Comparison of ENCODE assay signal across 25 cellular contexts in the genomic region with DNA sequence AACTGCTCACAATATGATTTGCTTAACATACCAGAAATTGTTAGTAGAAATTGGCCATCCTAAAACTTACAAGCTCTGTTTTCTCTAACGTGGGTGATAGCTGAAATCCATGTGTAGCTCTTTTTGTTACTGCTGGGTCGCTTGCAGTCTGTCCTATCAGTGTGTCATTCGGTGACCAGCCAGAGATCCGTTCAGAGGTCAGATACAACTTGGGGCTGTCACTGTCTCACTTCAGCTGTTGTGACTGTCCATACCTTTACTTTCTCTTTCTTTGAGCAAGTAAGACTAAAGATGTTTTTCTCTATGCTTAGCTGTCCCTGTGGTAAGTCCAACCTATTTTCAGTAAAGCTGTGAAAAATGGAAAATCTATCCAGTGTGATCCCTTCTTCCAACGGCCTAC.
DNase-seq lines count a peak whose midpoint lies in the region; ATAC-seq, FAIRE-seq and TF ChIP-seq lines count a peak whose summit lies in the region.
"Had no signal": no experiment of that assay in that cellular context is flagged by ENCODE, and none has a peak within 500 bp of the region (broad histone marks: within the 10 kb centered on the region; RNA-seq: fewer than 3 reads in every experiment).

No MANE protein-coding gene starts in this region.

- no peaks in the 10 kb centered on the region for H4K20me1 ChIP-seq in H9 (ENCODE audit: control insufficient read depth, insufficient read depth, insufficient read length)
- H4K20me1 ChIP-seq in H1 (replicated peaks in 1 of 2; ENCODE audit: control insufficient read depth in 1 of 2, insufficient read depth in 2 of 2, low read length in 2 of 2) = no peaks in the 10 kb centered on the region
- H4K20me1 ChIP-seq: BLaER1 had no signal

- DNase-seq in GM12865 (ENCODE audit: low read depth) (peak; percentile 2), H9 (no peak), H1 (ENCODE audit: low read depth in 1 of 2, low spot score in 2 of 2) (no peak), neural crest cell (ENCODE audit: low read depth, low spot score) (no peak), D721Med (ENCODE audit: insufficient read length, low spot score) (no peak), iPS-NIHi11 (ENCODE audit: low spot score) (no peak), NCI-H2171 treated with DMSO at 0.1 percent for 48 hours (lab: John Stamatoyannopoulos, UW) (no peak)
- DNase-seq: CD4-positive, alpha-beta memory T cell; GF-D8; HFFc6; Karpas-422; MG63; NCI-H1048; NCI-H1436; NCI-H2029; NCI-H446 treated with DMSO at 0.1 percent for 48 hours; SHP77 had no signal

- H3K27ac ChIP-seq in H9 (ENCODE audit: insufficient read length, low read depth, low read length) (no peak overlapping the region), H1 (ENCODE audit: low read depth, low read length) (no peak overlapping the region)
- H3K27ac ChIP-seq: A549, BLaER1, SK-N-MC had no signal

- H3K9me3 Mint-ChIP-seq in H9 = no peaks in the 10 kb centered on the region
- no peaks in the 10 kb centered on the region for H3K9me3 Mint-ChIP-seq in neural crest cell
- H3K9me3 Mint-ChIP-seq: HFFc6 had no signal

- H4K91ac ChIP-seq in H9 (ENCODE audit: insufficient read length, low read depth, low read length) (no peak overlapping the region), H1 (replicated peaks; ENCODE audit: insufficient read length, low read length) (no peak overlapping the region)

- no peak overlapping the region for H3K4me3 Mint-ChIP-seq in H9
- no peak overlapping the region for H3K4me3 Mint-ChIP-seq in neural crest cell
- H3K4me3 Mint-ChIP-seq: CD4-positive, alpha-beta memory T cell; HFFc6; IgD-negative memory B cell had no signal

- H3K14ac ChIP-seq in H9 (ENCODE audit: insufficient read depth, low read length) (no peak overlapping the region), H1 (ENCODE audit: insufficient read length) (no peak overlapping the region)

- no peak overlapping the region for H2BK5ac ChIP-seq in H9 (ENCODE audit: insufficient read length, low read length)
- no peak overlapping the region for H2BK5ac ChIP-seq in H1 (ENCODE audit: low read depth, low read length)

- H3K18ac ChIP-seq in H9 (ENCODE audit: insufficient read length, low read depth, low read length) = no peak overlapping the region
- H3K18ac ChIP-seq in H1 (ENCODE audit: extremely low read depth, low read length) = no peak overlapping the region

- H3K27me3 ChIP-seq in H9 (ENCODE audit: insufficient read depth, low read length) (no peaks in the 10 kb centered on the region), H1 (replicated peaks in 1 of 4; ENCODE audit: control insufficient read depth in 3 of 4, extremely low read depth in 1 of 4, insufficient read depth in 3 of 4, low read length in 3 of 4) (no peaks in the 10 kb centered on the region)
- H3K27me3 ChIP-seq: BLaER1, MG63 had no signal

- no peak overlapping the region for H3K9ac ChIP-seq in H9 (ENCODE audit: extremely low read depth, insufficient read length, low read length)
- H3K9ac ChIP-seq in H1 (replicated peaks in 1 of 4; ENCODE audit: extremely low read depth in 1 of 4, low read depth in 3 of 4, low read length in 3 of 4) = no peak overlapping the region
- H3K9ac ChIP-seq: BLaER1 had no signal

- POLR2A ChIA-PET in H1 (lab: Charles Lee; ENCODE audit: partially characterized antibody) = no interaction called here

- H2BK15ac ChIP-seq in H9 (ENCODE audit: low read depth, low read length) (no peak overlapping the region), H1 (ENCODE audit: low read length) (no peak overlapping the region)

- no peak overlapping the region for H4K8ac ChIP-seq in H9 (replicated peaks; ENCODE audit: insufficient read length, low read depth, low read length)
- no peak overlapping the region for H4K8ac ChIP-seq in H1 (ENCODE audit: extremely low read depth, insufficient read depth, low read length)

- H3K36me3 Mint-ChIP-seq in H9 (ENCODE audit: insufficient read depth in 1 of 3, low read depth in 3 of 3) (no peaks in the 10 kb centered on the region), neural crest cell (ENCODE audit: low read depth) (no peaks in the 10 kb centered on the region)
- H3K36me3 Mint-ChIP-seq: CD4-positive, alpha-beta memory T cell; IgD-negative memory B cell had no signal

- no CpG with 5 or more reads among the region's 5 CpGs for WGBS in H9 (ENCODE audit: extremely low coverage, insufficient read length, low lambda C conversion rate)
- WGBS in H1 (ENCODE audit: extremely low coverage in 1 of 2, insufficient coverage in 1 of 2, insufficient read length in 1 of 2, insufficient replicate concordance in 2 of 2, low coverage in 1 of 2, low lambda C conversion rate in 2 of 2, missing lambda C conversion rate in 1 of 2), 2 experiments = 88% methylated on average over 5 of the region's 5 CpGs; no CpG with 5 or more reads in 1 of the 2 experiments

- H3K4me1 ChIP-seq in H9 (ENCODE audit: insufficient read depth, low read length) = no peaks in the 10 kb centered on the region
- H3K4me1 ChIP-seq in H1 (replicated peaks in 1 of 4; ENCODE audit: control insufficient read depth in 3 of 4, insufficient read depth in 4 of 4, low read length in 3 of 4) = no peaks in the 10 kb centered on the region
- H3K4me1 ChIP-seq: A549, BLaER1 had no signal

- H4K5ac ChIP-seq in H9 (ENCODE audit: insufficient read length, low read depth, low read length) = no peak overlapping the region
- H4K5ac ChIP-seq in H1 (ENCODE audit: insufficient read length, low read depth, low read length) = no peak overlapping the region

- H2BK20ac ChIP-seq in H9 (ENCODE audit: low read depth, low read length, poor library complexity, severe bottlenecking) = no peak overlapping the region
- no peak overlapping the region for H2BK20ac ChIP-seq in H1 (ENCODE audit: low read length)

- H3K27me3 Mint-ChIP-seq in H9 (ENCODE audit: low read depth) (no peaks in the 10 kb centered on the region), neural crest cell (ENCODE audit: low read depth) (no peaks in the 10 kb centered on the region)
- H3K27me3 Mint-ChIP-seq: CD4-positive, alpha-beta memory T cell; IgD-negative memory B cell had no signal

- no peaks in the 10 kb centered on the region for H3K79me2 ChIP-seq in H9 (ENCODE audit: insufficient read depth, low read length)
- no peaks in the 10 kb centered on the region for H3K79me2 ChIP-seq in H1 (ENCODE audit: control insufficient read depth in 1 of 2, insufficient read depth in 2 of 2, low read length in 2 of 2)

- H2AFZ ChIP-seq in H9 (ENCODE audit: low read length) (peak overlapping the region; percentile 40), H1 (ENCODE audit: low read length) (peak overlapping the region; percentile 90; the same call in 1 of the 2 replicates)

- no peak for ATAC-seq in HG02759 (IDR thresholded peaks at IDR 0.05; ENCODE audit: unreplicated experiment)
- ATAC-seq: A549 had no signal

- H3K4me3 ChIP-seq in GM12865 (ENCODE audit: low read depth, low read length) (no peak overlapping the region), H1 (ENCODE audit: extremely low read depth in 1 of 4, insufficient read depth in 2 of 4, low read depth in 3 of 4, low read length in 4 of 4) (no peak overlapping the region)
- H3K4me3 ChIP-seq: A549, BLaER1, MG63, SK-N-MC had no signal

- H3K4ac ChIP-seq in H9 (ENCODE audit: low read depth, low read length) (no peak overlapping the region), H1 (replicated peaks; ENCODE audit: insufficient read length, low read depth, low read length) (no peak overlapping the region)

- H3K79me1 ChIP-seq in H9 (ENCODE audit: insufficient read depth, low read depth, low read length, poor library complexity, severe bottlenecking) = no peaks in the 10 kb centered on the region
- no peaks in the 10 kb centered on the region for H3K79me1 ChIP-seq in H1 (ENCODE audit: low read depth, low read length)

- no peak for TF ChIP-seq POLR2A in H1 (IDR thresholded peaks at IDR 0.05; ENCODE audit: control extremely low read depth in 1 of 2, low read depth in 2 of 2, low read length in 2 of 2)

- H2AK5ac ChIP-seq in H9 (ENCODE audit: insufficient read length, low read length) = no peak overlapping the region
- no peak overlapping the region for H2AK5ac ChIP-seq in H1 (ENCODE audit: low read depth, low read length)

- no peak for TF ChIP-seq EP300 in H1 (IDR thresholded peaks at IDR 0.05; ENCODE audit: borderline replicate concordance in 1 of 2, low read depth in 2 of 2, low read length in 2 of 2)

- H3K27ac Mint-ChIP-seq in H9 (peak overlapping the region in 1 of 3 experiments; percentile 90; a peak in 1 of 7 replicates), neural crest cell (ENCODE audit: unreplicated experiment) (peak overlapping the region; percentile 46)
- H3K27ac Mint-ChIP-seq: CD4-positive, alpha-beta memory T cell; HFFc6; IgD-negative memory B cell had no signal

- H2BK12ac ChIP-seq in H9 (ENCODE audit: insufficient read length, low read depth, low read length) (no peak overlapping the region), H1 (ENCODE audit: low read depth, low read length) (no peak overlapping the region)

- H3T11ph ChIP-seq in H9 (ENCODE audit: low read length) = no peak overlapping the region

- FAIRE-seq in H1 (lab: Jason Lieb, UNC) = no peak
- no peak for FAIRE-seq in D721Med (lab: Jason Lieb, UNC)
- FAIRE-seq: A549, GM12891, H54, HTR-8/SVneo had no signal

- H3K9me3 ChIP-seq in H9 (ENCODE audit: control insufficient read depth, low read depth, low read length) = no peaks in the 10 kb centered on the region
- no peaks in the 10 kb centered on the region for H3K9me3 ChIP-seq in H1 (ENCODE audit: insufficient read depth in 2 of 2, low read depth in 1 of 2, low read length in 1 of 2)
- H3K9me3 ChIP-seq: A549, BLaER1, MG63 had no signal

- CTCF ChIA-PET in H1 (lab: Charles Lee; ENCODE audit: partially characterized antibody) = interaction anchor here (0.6 to 1.9 kb wide), 7 partner anchors 12 to 693 kb away, joined by 3 to 6 read pairs (median 4); no protein-coding TSS in a partner anchor

- no peaks in the 10 kb centered on the region for H3K36me3 ChIP-seq in H1 (ENCODE audit: control insufficient read depth in 2 of 4, insufficient read depth in 4 of 4, low read length in 3 of 4)
- H3K36me3 ChIP-seq: BLaER1, MG63 had no signal

- H3K56ac ChIP-seq in H9 (ENCODE audit: insufficient read length, low read depth, low read length) (no peak overlapping the region), H1 (replicated peaks; ENCODE audit: insufficient read length, low read depth, low read length) (no peak overlapping the region)

- H3K4me2 ChIP-seq in H9 (ENCODE audit: insufficient read depth, insufficient read length, low read length) (no peak overlapping the region), H1 (ENCODE audit: insufficient read depth in 1 of 2, low read depth in 2 of 2, low read length in 2 of 2) (no peak overlapping the region)
- H3K4me2 ChIP-seq: A549, BLaER1 had no signal

- no peaks in the 10 kb centered on the region for H3K23me2 ChIP-seq in H9 (ENCODE audit: insufficient read length, low read depth, low read length, poor library complexity, severe bottlenecking)
- H3K23me2 ChIP-seq in H1 (ENCODE audit: low read depth, low read length) = no peaks in the 10 kb centered on the region

- TF ChIP-seq RAD21 in H1 (IDR thresholded peaks at IDR 0.05 in 1 of 2, conservative IDR thresholded peaks at IDR 0.05 in 1 of 2; ENCODE audit: low read depth in 2 of 2, low read length in 2 of 2) = no peak

- H2BK120ac ChIP-seq in H9 (ENCODE audit: low read depth, low read length, poor library complexity, severe bottlenecking) = no peak overlapping the region
- no peak overlapping the region for H2BK120ac ChIP-seq in H1 (replicated peaks; ENCODE audit: low read depth, low read length)

- H3K4me1 Mint-ChIP-seq in H9 (no peaks in the 10 kb centered on the region), neural crest cell (no peaks in the 10 kb centered on the region)
- H3K4me1 Mint-ChIP-seq: CD4-positive, alpha-beta memory T cell; IgD-negative memory B cell had no signal

- TF ChIP-seq CTCF in GM12865 (IDR thresholded peaks at IDR 0.05; ENCODE audit: insufficient read depth, low read depth, low read length, missing control alignments) (no peak), H9 (conservative IDR thresholded peaks at IDR 0.05) (no peak), H1 (IDR thresholded peaks at IDR 0.05; ENCODE audit: control extremely low read depth in 1 of 3, insufficient read depth in 1 of 3, low read depth in 1 of 3, low read length in 3 of 3) (no peak), neural crest cell (conservative IDR thresholded peaks at IDR 0.05) (no peak), D721Med (IDR thresholded peaks at IDR 0.05; ENCODE audit: insufficient read depth, missing control alignments) (no peak)

- H3K23ac ChIP-seq in H9 (ENCODE audit: insufficient read length, low read depth, low read length) = no peak overlapping the region
- no peak overlapping the region for H3K23ac ChIP-seq in H1 (ENCODE audit: insufficient read length)
